Comparison of ENCODE assay signal across 1 cellular context in the genomic region with DNA sequence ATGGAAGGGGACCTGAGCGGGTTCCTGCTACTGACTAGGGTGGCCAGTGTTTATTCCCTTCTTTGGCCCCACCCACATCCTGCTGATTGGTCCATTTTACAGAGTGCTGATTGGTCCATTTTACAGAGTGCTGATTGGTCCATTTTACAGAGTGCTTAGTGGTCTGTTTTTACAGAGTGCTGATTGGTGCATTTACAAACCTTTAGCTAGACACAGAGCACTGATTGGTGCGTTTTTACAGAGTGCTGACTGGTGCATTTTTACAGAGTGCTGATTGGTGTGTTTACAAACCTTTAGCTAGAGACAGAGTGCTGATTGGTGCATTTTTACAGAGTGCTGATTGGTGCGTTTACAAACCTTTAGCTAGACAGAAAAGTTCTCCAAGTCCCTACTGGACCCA.
TF ChIP-seq lines count a peak whose summit lies in the region.

No MANE protein-coding gene starts in this region.

TF ChIP-seq in K562, 482 proteins besides CTCF, POLR2A, EP300 and RAD21:
- TF ChIP-seq CC2D1A (IDR thresholded peaks at IDR 0.05): peak; percentile 66; the same call in 1 of the 2 replicates
- TF ChIP-seq MAFK (IDR thresholded peaks at IDR 0.05; ENCODE audit: low read length): peak; percentile 42
- TF ChIP-seq ASH1L (IDR thresholded peaks at IDR 0.05; ENCODE audit: borderline replicate concordance, low read depth, partially characterized antibody): peak; percentile 72
- peak; percentile 36 for TF ChIP-seq RBM25 (IDR thresholded peaks at IDR 0.05; ENCODE audit: low read depth, low read length, severe bottlenecking)
- TF ChIP-seq, protein P1, sequence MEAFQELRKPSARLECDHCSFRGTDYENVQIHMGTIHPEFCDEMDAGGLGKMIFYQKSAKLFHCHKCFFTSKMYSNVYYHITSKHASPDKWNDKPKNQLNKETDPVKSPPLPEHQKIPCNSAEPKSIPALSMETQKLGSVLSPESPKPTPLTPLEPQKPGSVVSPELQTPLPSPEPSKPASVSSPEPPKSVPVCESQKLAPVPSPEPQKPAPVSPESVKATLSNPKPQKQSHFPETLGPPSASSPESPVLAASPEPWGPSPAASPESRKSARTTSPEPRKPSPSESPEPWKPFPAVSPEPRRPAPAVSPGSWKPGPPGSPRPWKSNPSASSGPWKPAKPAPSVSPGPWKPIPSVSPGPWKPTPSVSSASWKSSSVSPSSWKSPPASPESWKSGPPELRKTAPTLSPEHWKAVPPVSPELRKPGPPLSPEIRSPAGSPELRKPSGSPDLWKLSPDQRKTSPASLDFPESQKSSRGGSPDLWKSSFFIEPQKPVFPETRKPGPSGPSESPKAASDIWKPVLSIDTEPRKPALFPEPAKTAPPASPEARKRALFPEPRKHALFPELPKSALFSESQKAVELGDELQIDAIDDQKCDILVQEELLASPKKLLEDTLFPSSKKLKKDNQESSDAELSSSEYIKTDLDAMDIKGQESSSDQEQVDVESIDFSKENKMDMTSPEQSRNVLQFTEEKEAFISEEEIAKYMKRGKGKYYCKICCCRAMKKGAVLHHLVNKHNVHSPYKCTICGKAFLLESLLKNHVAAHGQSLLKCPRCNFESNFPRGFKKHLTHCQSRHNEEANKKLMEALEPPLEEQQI (IDR thresholded peaks at IDR 0.05): 0 out of 2 replicates have a peak, but pooled peaks have one; percentile 70
- TF ChIP-seq ZNF316 (IDR thresholded peaks at IDR 0.05): peak; percentile 97
- peak; percentile 89 for TF ChIP-seq C11orf30 (IDR thresholded peaks at IDR 0.05; ENCODE audit: low read depth)
- TF ChIP-seq MAFF (IDR thresholded peaks at IDR 0.05; ENCODE audit: low read length): peak; percentile 38; the same call in 1 of the 2 replicates
- TF ChIP-seq MAFG (tag; conservative IDR thresholded peaks at IDR 0.05): peak; percentile 93
- peak; percentile 77 for TF ChIP-seq NFYB (IDR thresholded peaks at IDR 0.05; ENCODE audit: extremely low read depth, insufficient read length)
- peak; percentile 19; the same call in 1 of the 2 replicates for TF ChIP-seq MBD2 (IDR thresholded peaks at IDR 0.05; ENCODE audit: borderline replicate concordance, low read depth)
